In the genomic region with DNA sequence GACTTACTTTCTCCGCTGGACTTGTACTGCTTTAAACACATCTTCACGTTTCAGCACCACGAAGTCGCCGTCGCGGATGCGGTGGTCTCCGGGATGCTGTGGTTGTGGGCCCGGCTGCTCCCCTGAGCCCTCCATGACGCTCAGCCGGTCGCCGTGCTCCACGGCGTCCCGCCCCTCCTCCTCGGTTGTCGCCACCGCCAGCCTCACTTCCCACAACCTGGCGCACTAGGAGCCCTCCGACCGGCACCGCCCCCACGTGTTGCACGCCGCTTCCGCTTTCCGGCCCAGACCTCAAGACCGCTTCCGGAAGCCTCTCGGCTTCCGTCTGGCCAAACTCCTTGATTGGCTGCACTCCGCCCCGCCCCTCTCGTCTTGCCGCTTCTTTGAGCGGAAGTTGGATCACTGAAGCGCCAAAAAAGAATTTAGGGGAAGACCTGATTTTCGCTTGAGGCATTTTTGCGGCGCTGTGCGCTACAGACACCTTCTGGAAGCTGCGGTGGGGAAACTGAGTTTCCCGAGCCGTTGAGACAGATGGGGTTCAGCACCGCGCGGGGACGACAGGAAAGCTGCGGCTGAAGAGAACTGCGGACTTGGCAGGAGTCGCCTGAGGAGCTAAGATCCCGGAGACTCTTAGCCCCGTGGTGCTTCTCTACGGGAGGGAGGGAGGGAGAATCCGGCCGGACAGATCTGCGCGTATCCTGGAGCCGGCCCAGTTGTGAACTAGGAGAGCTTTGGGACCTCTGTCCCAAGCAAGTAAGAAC, we compare ENCODE assay signal across 1 cellular context.
A peak's percentile ranks its signal among the peaks of the same experiment; 100 is the strongest.
TF ChIP-seq lines count a peak whose summit lies in the region.

A gene (plus strand): TSS at position 382 of the 761 bp plus-strand sequence. CDS start 1,364 bp downstream, outside the sequence.
A gene with protein sequence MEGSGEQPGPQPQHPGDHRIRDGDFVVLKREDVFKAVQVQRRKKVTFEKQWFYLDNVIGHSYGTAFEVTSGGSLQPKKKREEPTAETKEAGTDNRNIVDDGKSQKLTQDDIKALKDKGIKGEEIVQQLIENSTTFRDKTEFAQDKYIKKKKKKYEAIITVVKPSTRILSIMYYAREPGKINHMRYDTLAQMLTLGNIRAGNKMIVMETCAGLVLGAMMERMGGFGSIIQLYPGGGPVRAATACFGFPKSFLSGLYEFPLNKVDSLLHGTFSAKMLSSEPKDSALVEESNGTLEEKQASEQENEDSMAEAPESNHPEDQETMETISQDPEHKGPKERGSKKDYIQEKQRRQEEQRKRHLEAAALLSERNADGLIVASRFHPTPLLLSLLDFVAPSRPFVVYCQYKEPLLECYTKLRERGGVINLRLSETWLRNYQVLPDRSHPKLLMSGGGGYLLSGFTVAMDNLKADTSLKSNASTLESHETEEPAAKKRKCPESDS (minus strand): TSS at position 263 of the 761 bp plus-strand sequence. CDS start 128 bp downstream, at position 135.

TF ChIP-seq in K562, 482 proteins besides CTCF, POLR2A, EP300 and RAD21 (continued from another document and continues in another):
- TF ChIP-seq, protein P1, sequence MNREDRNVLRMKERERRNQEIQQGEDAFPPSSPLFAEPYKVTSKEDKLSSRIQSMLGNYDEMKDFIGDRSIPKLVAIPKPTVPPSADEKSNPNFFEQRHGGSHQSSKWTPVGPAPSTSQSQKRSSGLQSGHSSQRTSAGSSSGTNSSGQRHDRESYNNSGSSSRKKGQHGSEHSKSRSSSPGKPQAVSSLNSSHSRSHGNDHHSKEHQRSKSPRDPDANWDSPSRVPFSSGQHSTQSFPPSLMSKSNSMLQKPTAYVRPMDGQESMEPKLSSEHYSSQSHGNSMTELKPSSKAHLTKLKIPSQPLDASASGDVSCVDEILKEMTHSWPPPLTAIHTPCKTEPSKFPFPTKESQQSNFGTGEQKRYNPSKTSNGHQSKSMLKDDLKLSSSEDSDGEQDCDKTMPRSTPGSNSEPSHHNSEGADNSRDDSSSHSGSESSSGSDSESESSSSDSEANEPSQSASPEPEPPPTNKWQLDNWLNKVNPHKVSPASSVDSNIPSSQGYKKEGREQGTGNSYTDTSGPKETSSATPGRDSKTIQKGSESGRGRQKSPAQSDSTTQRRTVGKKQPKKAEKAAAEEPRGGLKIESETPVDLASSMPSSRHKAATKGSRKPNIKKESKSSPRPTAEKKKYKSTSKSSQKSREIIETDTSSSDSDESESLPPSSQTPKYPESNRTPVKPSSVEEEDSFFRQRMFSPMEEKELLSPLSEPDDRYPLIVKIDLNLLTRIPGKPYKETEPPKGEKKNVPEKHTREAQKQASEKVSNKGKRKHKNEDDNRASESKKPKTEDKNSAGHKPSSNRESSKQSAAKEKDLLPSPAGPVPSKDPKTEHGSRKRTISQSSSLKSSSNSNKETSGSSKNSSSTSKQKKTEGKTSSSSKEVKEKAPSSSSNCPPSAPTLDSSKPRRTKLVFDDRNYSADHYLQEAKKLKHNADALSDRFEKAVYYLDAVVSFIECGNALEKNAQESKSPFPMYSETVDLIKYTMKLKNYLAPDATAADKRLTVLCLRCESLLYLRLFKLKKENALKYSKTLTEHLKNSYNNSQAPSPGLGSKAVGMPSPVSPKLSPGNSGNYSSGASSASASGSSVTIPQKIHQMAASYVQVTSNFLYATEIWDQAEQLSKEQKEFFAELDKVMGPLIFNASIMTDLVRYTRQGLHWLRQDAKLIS (CRISPR knock-in tag; IDR thresholded peaks at IDR 0.05): peak; percentile 56
- TF ChIP-seq, protein P2, sequence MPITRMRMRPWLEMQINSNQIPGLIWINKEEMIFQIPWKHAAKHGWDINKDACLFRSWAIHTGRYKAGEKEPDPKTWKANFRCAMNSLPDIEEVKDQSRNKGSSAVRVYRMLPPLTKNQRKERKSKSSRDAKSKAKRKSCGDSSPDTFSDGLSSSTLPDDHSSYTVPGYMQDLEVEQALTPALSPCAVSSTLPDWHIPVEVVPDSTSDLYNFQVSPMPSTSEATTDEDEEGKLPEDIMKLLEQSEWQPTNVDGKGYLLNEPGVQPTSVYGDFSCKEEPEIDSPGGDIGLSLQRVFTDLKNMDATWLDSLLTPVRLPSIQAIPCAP (CRISPR knock-in tag; IDR thresholded peaks at IDR 0.05; ENCODE audit: borderline replicate concordance): no peak
- TF ChIP-seq SRSF7 (optimal IDR thresholded peaks at IDR 0.05; ENCODE audit: low read depth, low read length) (no peak), CREM (IDR thresholded peaks at IDR 0.05; ENCODE audit: low read depth) (peak; percentile 86), MCM2 (IDR thresholded peaks at IDR 0.05; ENCODE audit: low read depth) (no peak), NUFIP1 (IDR thresholded peaks at IDR 0.05; ENCODE audit: partially characterized antibody) (no peak), GTF2A2 (tag; IDR thresholded peaks at IDR 0.05) (no peak), HDAC2 (IDR thresholded peaks at IDR 0.05) (peak; percentile 62; the same call in 1 of the 2 replicates), NFATC3 (IDR thresholded peaks at IDR 0.05) (no peak), GATA2 (CRISPR knock-in tag; IDR thresholded peaks at IDR 0.05) (no peak), TCF7L2 (IDR thresholded peaks at IDR 0.05; ENCODE audit: low read depth, low read length) (no peak), ATF1 (CRISPR knock-in tag; IDR thresholded peaks at IDR 0.05) (no peak), ATF1 (tag; IDR thresholded peaks at IDR 0.05) (peak; percentile 65), CCNT2 (IDR thresholded peaks at IDR 0.05; ENCODE audit: borderline replicate concordance, extremely low read depth, insufficient read length, low read depth, low read length) (peak; percentile 60), KAT7 (CRISPR knock-in tag; IDR thresholded peaks at IDR 0.05; ENCODE audit: borderline replicate concordance) (no peak), MAZ (CRISPR knock-in tag; conservative IDR thresholded peaks at IDR 0.05 in 1 of 2, IDR thresholded peaks at IDR 0.05 in 1 of 2) (peak; percentile 43 to 56; a peak in 2 of 4 replicates), HIVEP1 (CRISPR knock-in tag; IDR thresholded peaks at IDR 0.05) (no peak), HNRNPH1 (optimal IDR thresholded peaks at IDR 0.05; ENCODE audit: low read depth, low read length) (no peak), ZNF717 (CRISPR knock-in tag; IDR thresholded peaks at IDR 0.05) (no peak), ZNF143 (CRISPR knock-in tag; IDR thresholded peaks at IDR 0.05) (peak; percentile 39; the same call in 1 of the 2 replicates), GABPB2 (CRISPR knock-in tag; conservative IDR thresholded peaks at IDR 0.05) (no peak), RB1 (IDR thresholded peaks at IDR 0.05; ENCODE audit: low read depth) (peak; percentile 38; the same call in 1 of the 2 replicates), CCAR2 (IDR thresholded peaks at IDR 0.05; ENCODE audit: low read depth, low read length) (no peak), ZSCAN29 (IDR thresholded peaks at IDR 0.05) (no peak), PHB (CRISPR knock-in tag; IDR thresholded peaks at IDR 0.05) (no peak), ZC3H8 (IDR thresholded peaks at IDR 0.05) (no peak), TAL1 (IDR thresholded peaks at IDR 0.05) (no peak), TCFL5 (CRISPR knock-in tag; conservative IDR thresholded peaks at IDR 0.05) (no peak), NBN (IDR thresholded peaks at IDR 0.05; ENCODE audit: low read depth) (no peak), CBX3 (IDR thresholded peaks at IDR 0.05; ENCODE audit: borderline replicate concordance in 1 of 2, low read length in 2 of 2) (no peak), ZNF780A (CRISPR knock-in tag; IDR thresholded peaks at IDR 0.05) (no peak), ZNF282 (CRISPR knock-in tag; IDR thresholded peaks at IDR 0.05) (no peak), PHF8 (IDR thresholded peaks at IDR 0.05; ENCODE audit: borderline replicate concordance, low read length) (peak; percentile 93; the same call in 1 of the 2 replicates), ZSCAN32 (CRISPR knock-in tag; IDR thresholded peaks at IDR 0.05) (no peak)
- TF ChIP-seq, protein P3, sequence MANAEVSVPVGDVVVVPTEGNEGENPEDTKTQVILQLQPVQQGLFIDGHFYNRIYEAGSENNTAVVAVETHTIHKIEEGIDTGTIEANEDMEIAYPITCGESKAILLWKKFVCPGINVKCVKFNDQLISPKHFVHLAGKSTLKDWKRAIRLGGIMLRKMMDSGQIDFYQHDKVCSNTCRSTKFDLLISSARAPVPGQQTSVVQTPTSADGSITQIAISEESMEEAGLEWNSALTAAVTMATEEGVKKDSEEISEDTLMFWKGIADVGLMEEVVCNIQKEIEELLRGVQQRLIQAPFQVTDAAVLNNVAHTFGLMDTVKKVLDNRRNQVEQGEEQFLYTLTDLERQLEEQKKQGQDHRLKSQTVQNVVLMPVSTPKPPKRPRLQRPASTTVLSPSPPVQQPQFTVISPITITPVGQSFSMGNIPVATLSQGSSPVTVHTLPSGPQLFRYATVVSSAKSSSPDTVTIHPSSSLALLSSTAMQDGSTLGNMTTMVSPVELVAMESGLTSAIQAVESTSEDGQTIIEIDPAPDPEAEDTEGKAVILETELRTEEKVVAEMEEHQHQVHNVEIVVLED (CRISPR knock-in tag; IDR thresholded peaks at IDR 0.05): peak; percentile 36; the same call in 1 of the 2 replicates
- TF ChIP-seq, protein P4, sequence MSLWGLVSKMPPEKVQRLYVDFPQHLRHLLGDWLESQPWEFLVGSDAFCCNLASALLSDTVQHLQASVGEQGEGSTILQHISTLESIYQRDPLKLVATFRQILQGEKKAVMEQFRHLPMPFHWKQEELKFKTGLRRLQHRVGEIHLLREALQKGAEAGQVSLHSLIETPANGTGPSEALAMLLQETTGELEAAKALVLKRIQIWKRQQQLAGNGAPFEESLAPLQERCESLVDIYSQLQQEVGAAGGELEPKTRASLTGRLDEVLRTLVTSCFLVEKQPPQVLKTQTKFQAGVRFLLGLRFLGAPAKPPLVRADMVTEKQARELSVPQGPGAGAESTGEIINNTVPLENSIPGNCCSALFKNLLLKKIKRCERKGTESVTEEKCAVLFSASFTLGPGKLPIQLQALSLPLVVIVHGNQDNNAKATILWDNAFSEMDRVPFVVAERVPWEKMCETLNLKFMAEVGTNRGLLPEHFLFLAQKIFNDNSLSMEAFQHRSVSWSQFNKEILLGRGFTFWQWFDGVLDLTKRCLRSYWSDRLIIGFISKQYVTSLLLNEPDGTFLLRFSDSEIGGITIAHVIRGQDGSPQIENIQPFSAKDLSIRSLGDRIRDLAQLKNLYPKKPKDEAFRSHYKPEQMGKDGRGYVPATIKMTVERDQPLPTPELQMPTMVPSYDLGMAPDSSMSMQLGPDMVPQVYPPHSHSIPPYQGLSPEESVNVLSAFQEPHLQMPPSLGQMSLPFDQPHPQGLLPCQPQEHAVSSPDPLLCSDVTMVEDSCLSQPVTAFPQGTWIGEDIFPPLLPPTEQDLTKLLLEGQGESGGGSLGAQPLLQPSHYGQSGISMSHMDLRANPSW (CRISPR knock-in tag; IDR thresholded peaks at IDR 0.05): no peak
- TF ChIP-seq, protein P5, sequence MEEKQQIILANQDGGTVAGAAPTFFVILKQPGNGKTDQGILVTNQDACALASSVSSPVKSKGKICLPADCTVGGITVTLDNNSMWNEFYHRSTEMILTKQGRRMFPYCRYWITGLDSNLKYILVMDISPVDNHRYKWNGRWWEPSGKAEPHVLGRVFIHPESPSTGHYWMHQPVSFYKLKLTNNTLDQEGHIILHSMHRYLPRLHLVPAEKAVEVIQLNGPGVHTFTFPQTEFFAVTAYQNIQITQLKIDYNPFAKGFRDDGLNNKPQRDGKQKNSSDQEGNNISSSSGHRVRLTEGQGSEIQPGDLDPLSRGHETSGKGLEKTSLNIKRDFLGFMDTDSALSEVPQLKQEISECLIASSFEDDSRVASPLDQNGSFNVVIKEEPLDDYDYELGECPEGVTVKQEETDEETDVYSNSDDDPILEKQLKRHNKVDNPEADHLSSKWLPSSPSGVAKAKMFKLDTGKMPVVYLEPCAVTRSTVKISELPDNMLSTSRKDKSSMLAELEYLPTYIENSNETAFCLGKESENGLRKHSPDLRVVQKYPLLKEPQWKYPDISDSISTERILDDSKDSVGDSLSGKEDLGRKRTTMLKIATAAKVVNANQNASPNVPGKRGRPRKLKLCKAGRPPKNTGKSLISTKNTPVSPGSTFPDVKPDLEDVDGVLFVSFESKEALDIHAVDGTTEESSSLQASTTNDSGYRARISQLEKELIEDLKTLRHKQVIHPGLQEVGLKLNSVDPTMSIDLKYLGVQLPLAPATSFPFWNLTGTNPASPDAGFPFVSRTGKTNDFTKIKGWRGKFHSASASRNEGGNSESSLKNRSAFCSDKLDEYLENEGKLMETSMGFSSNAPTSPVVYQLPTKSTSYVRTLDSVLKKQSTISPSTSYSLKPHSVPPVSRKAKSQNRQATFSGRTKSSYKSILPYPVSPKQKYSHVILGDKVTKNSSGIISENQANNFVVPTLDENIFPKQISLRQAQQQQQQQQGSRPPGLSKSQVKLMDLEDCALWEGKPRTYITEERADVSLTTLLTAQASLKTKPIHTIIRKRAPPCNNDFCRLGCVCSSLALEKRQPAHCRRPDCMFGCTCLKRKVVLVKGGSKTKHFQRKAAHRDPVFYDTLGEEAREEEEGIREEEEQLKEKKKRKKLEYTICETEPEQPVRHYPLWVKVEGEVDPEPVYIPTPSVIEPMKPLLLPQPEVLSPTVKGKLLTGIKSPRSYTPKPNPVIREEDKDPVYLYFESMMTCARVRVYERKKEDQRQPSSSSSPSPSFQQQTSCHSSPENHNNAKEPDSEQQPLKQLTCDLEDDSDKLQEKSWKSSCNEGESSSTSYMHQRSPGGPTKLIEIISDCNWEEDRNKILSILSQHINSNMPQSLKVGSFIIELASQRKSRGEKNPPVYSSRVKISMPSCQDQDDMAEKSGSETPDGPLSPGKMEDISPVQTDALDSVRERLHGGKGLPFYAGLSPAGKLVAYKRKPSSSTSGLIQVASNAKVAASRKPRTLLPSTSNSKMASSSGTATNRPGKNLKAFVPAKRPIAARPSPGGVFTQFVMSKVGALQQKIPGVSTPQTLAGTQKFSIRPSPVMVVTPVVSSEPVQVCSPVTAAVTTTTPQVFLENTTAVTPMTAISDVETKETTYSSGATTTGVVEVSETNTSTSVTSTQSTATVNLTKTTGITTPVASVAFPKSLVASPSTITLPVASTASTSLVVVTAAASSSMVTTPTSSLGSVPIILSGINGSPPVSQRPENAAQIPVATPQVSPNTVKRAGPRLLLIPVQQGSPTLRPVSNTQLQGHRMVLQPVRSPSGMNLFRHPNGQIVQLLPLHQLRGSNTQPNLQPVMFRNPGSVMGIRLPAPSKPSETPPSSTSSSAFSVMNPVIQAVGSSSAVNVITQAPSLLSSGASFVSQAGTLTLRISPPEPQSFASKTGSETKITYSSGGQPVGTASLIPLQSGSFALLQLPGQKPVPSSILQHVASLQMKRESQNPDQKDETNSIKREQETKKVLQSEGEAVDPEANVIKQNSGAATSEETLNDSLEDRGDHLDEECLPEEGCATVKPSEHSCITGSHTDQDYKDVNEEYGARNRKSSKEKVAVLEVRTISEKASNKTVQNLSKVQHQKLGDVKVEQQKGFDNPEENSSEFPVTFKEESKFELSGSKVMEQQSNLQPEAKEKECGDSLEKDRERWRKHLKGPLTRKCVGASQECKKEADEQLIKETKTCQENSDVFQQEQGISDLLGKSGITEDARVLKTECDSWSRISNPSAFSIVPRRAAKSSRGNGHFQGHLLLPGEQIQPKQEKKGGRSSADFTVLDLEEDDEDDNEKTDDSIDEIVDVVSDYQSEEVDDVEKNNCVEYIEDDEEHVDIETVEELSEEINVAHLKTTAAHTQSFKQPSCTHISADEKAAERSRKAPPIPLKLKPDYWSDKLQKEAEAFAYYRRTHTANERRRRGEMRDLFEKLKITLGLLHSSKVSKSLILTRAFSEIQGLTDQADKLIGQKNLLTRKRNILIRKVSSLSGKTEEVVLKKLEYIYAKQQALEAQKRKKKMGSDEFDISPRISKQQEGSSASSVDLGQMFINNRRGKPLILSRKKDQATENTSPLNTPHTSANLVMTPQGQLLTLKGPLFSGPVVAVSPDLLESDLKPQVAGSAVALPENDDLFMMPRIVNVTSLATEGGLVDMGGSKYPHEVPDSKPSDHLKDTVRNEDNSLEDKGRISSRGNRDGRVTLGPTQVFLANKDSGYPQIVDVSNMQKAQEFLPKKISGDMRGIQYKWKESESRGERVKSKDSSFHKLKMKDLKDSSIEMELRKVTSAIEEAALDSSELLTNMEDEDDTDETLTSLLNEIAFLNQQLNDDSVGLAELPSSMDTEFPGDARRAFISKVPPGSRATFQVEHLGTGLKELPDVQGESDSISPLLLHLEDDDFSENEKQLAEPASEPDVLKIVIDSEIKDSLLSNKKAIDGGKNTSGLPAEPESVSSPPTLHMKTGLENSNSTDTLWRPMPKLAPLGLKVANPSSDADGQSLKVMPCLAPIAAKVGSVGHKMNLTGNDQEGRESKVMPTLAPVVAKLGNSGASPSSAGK (IDR thresholded peaks at IDR 0.05): peak; percentile 70
